ENCODE assay signal across 25 cellular contexts in genomic region chr2:110644357-110644756, GRCh38.
"Had no signal": no experiment of that assay in that cellular context is flagged by ENCODE, and none has a peak within 500 bp of the region (broad histone marks: within the 10 kb centered on the region; RNA-seq: fewer than 3 reads in every experiment).

No MANE protein-coding gene starts in this region.

- H3K27me3 Mint-ChIP-seq: dendritic cell treated with granulocyte-macrophage colony-stimulating factor and Interleukin-4, amounts not matched to agents 40 ng/mL and 50 ng/mL, for 4 days; effector memory CD8-positive, alpha-beta T cell had no signal

- H3K9me3 ChIP-seq: colonic mucosa, esophagus muscularis mucosa, esophagus squamous epithelium, gastrocnemius medialis, gastroesophageal sphincter, heart left ventricle, heart right ventricle had no signal

- H3K36me3 ChIP-seq: colonic mucosa, esophagus muscularis mucosa, gastrocnemius medialis, gastroesophageal sphincter had no signal

- DNase-seq: colonic mucosa; cortex of kidney; dermis blood vessel endothelial cell; dorsolateral prefrontal cortex; effector CD4-positive, alpha-beta T cell; effector CD8-positive, alpha-beta T cell; effector memory CD4-positive, alpha-beta T cell; effector memory CD8-positive, alpha-beta T cell; endodermal cell; erythroblast; esophagus squamous epithelium; foreskin fibroblast; foreskin keratinocyte; foreskin melanocyte; gastrocnemius medialis; glutamatergic neuron; head of caudate nucleus; heart left ventricle; heart right ventricle had no signal

- H3K27ac ChIP-seq: colonic mucosa, coronary artery, dorsolateral prefrontal cortex, epithelial cell of prostate, esophagus muscularis mucosa, esophagus squamous epithelium, foreskin keratinocyte, gastrocnemius medialis, gastroesophageal sphincter, heart left ventricle, heart right ventricle, hepatocyte had no signal

- H3K4me3 Mint-ChIP-seq: dendritic cell treated with granulocyte-macrophage colony-stimulating factor and Interleukin-4, amounts not matched to agents 40 ng/mL and 50 ng/mL, for 4 days; effector memory CD8-positive, alpha-beta T cell; endodermal cell had no signal

- H3K27me3 ChIP-seq: colonic mucosa, dorsolateral prefrontal cortex, esophagus muscularis mucosa, esophagus squamous epithelium, foreskin keratinocyte, gastrocnemius medialis, gastroesophageal sphincter, heart left ventricle, heart right ventricle, hepatocyte had no signal

- H3K4me1 ChIP-seq: colonic mucosa, esophagus muscularis mucosa, esophagus squamous epithelium, foreskin keratinocyte, gastrocnemius medialis, gastroesophageal sphincter, heart left ventricle, heart right ventricle had no signal

- H3K27ac Mint-ChIP-seq: dendritic cell treated with granulocyte-macrophage colony-stimulating factor and Interleukin-4, amounts not matched to agents 40 ng/mL and 50 ng/mL, for 4 days; endodermal cell had no signal

- H3K9me3 Mint-ChIP-seq: dendritic cell treated with granulocyte-macrophage colony-stimulating factor and Interleukin-4, amounts not matched to agents 40 ng/mL and 50 ng/mL, for 4 days; effector memory CD8-positive, alpha-beta T cell; endodermal cell had no signal

- H3K4me3 ChIP-seq: colonic mucosa, coronary artery, dorsolateral prefrontal cortex, esophagus muscularis mucosa, esophagus squamous epithelium, gastrocnemius medialis, gastroesophageal sphincter, heart left ventricle, heart right ventricle, hepatocyte had no signal
